13 cellular contexts compared by ENCODE assay signal in the genomic region with DNA sequence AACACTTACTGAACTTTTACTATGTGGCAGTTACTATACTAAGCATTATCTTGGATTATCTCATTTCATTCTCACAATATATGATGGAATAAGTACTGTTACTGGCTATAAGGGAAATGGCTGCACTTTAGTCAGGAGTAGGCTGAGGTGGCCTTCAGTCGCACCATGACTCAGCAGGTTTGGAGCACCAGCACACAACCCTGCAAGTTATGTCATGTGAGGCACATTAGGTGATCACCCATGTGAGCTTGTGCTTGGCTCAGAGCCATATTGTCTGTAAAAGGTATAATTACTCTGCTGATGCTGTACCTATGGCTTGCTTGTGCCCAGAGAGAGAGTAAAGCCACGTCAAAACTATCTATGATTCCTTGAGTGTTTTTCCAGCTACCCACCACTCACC. TPM values are rescaled to one million over a fixed set of nuclear protein-coding genes. Genes with fewer than 3 reads are reported as not detected.
DNase-seq lines count a peak whose midpoint lies in the region; ATAC-seq and TF ChIP-seq lines count a peak whose summit lies in the region.
"Had no signal": no experiment of that assay in that cellular context is flagged by ENCODE, and none has a peak within 500 bp of the region (broad histone marks: within the 10 kb centered on the region; RNA-seq: fewer than 3 reads in every experiment).

No MANE protein-coding gene starts in this region.

- TF ChIP-seq CTCF in chondrocyte (IDR thresholded peaks at IDR 0.05) = no peak

- peaks cover 6% of the 10 kb centered on the region for H3K9me3 Mint-ChIP-seq in chondrocyte (ENCODE audit: low read depth)
- no peaks in the 10 kb centered on the region for H3K9me3 Mint-ChIP-seq in activated T-helper 17 cell treated with anti-CD3 and anti-CD28 coated beads, Interleukin-2, amount 50 U/mL, for 72 hours
- H3K9me3 Mint-ChIP-seq: immature natural killer cell had no signal

- peaks cover 51% of the 10 kb centered on the region for H3K4me1 Mint-ChIP-seq in chondrocyte (ENCODE audit: low read depth)
- H3K4me1 Mint-ChIP-seq in activated T-helper 17 cell treated with anti-CD3 and anti-CD28 coated beads, Interleukin-2, amount 50 U/mL, for 72 hours = no peaks in the 10 kb centered on the region
- H3K4me1 Mint-ChIP-seq: immature natural killer cell had no signal

- H3K27ac Mint-ChIP-seq in chondrocyte (ENCODE audit: unreplicated experiment) = peak overlapping the region; percentile 86
- no peak overlapping the region for H3K27ac Mint-ChIP-seq in activated T-helper 17 cell treated with anti-CD3 and anti-CD28 coated beads, Interleukin-2, amount 50 U/mL, for 72 hours
- H3K27ac Mint-ChIP-seq: immature natural killer cell had no signal

- no peak overlapping the region for H3K4me3 Mint-ChIP-seq in chondrocyte (ENCODE audit: unreplicated experiment)
- no peak overlapping the region for H3K4me3 Mint-ChIP-seq in activated T-helper 17 cell treated with anti-CD3 and anti-CD28 coated beads, Interleukin-2, amount 50 U/mL, for 72 hours
- H3K4me3 Mint-ChIP-seq: immature natural killer cell had no signal

- intact Hi-C loops in sciatic nerve (cut with DNase I) = no loop called here

- no peaks in the 10 kb centered on the region for H3K36me3 Mint-ChIP-seq in chondrocyte (ENCODE audit: low read depth)
- H3K36me3 Mint-ChIP-seq in activated T-helper 17 cell treated with anti-CD3 and anti-CD28 coated beads, Interleukin-2, amount 50 U/mL, for 72 hours (ENCODE audit: low read depth) = no peaks in the 10 kb centered on the region
- H3K36me3 Mint-ChIP-seq: immature natural killer cell had no signal

- ATAC-seq in HG03442 (IDR thresholded peaks at IDR 0.05; ENCODE audit: unreplicated experiment) (peak; percentile 58), sciatic nerve (no peak)
- no peak for ATAC-seq in activated T-helper 17 cell treated with anti-CD3 and anti-CD28 coated beads, Interleukin-2, amount 50 U/mL, for 72 hours (replicated peaks)

- no peaks in the 10 kb centered on the region for H3K27me3 Mint-ChIP-seq in chondrocyte (ENCODE audit: low read depth)
- H3K27me3 Mint-ChIP-seq in activated T-helper 17 cell treated with anti-CD3 and anti-CD28 coated beads, Interleukin-2, amount 50 U/mL, for 72 hours = no peaks in the 10 kb centered on the region

- DNase-seq in COR-L47 (lab: John Stamatoyannopoulos, UW) (peak; percentile 95), NCI-H2227 treated with DMSO at 0.1 percent for 48 hours (lab: John Stamatoyannopoulos, UW) (peak; percentile 77), chondrocyte (ENCODE audit: low spot score) (no peak), HCEC 1CT (no peak), sciatic nerve (ENCODE audit: low spot score) (no peak)
- DNase-seq in stimulated activated CD4-positive, alpha-beta T cell treated with anti-CD3 and anti-CD28 coated beads, Interleukin-1b, Interleukin-23, amount 100 ng/mL, for 48 hours = no peak
- DNase-seq: activated CD4-positive, alpha-beta T cell treated with anti-CD3 and anti-CD28 coated beads, Interleukin-2, amount 50 U/mL, for 48 hours; immature natural killer cell; SK-N-SH; stimulated activated CD4-positive, alpha-beta T cell treated with anti-CD3 and anti-CD28 coated beads, Interleukin-2, amount 100 ng/mL, for 24 hours; substantia nigra had no signal

RNA-seq across cellular contexts. Expression of gene TIPARP, which starts 54.1 kb away (rescaled TPM):
- 65.3 to 90.5 TPM (median 65.3 TPM) in 3 replicates for total RNA-seq in chondrocyte
- total RNA-seq in sciatic nerve = 25.7 TPM
- 10 to 100 TPM; 44.4 to 57.3 TPM for total RNA-seq in activated T-helper 17 cell treated with anti-CD3 and anti-CD28 coated beads, Interleukin-2, amount 50 U/mL, for 72 hours

Comparison
In these comparisons a context has a peak if more than half of its experiments do, and no peak if none do; other contexts are left out.
1. DNase-seq: peak in COR-L47 (single experiment) and NCI-H2227 treated with DMSO at 0.1 percent for 48 hours (single experiment); none in chondrocyte (single experiment), HCEC 1CT (single experiment), sciatic nerve (single experiment) and stimulated activated CD4-positive, alpha-beta T cell treated with anti-CD3 and anti-CD28 coated beads, Interleukin-1b, Interleukin-23, amount 100 ng/mL, for 48 hours (single experiment).